ENCODE assay signal across 8 cellular contexts in the genomic region with DNA sequence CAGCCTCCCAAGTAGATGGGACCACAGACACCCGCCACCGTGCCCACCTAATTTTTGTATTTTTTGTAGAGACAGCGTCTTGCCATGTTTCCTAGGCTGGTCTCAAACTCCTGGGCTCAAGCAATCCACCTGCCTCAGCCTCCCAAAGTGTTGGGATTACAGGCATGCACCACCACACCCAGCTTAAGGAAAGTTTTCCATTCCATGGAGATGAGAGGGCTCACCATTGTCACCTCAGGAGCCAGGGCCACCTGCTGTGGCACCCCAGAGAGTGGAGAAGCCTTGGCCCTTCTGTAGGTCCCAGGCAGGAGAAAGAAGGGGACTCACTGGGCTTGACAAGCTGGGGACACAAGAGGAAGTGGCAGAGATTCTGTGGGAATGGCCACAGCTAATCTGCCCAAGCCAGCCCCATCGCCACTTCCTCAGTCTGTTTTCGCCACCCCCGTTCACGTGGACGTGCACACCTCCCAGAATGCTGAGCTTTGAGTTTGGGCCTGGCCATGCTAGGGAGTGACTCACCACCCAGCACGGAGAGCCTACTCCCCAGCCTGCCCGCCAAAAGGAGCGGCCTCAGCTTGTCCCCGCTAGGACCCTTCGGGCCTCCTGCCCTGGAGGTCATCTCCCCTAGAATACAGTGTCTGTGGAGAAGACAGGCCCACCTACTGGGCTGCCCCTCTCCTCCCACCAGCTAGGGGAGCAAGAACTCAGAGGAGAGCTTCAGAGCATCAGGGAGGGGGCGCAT. TPM values are rescaled to one million over a fixed set of nuclear protein-coding genes. Genes with fewer than 3 reads are reported as not detected.
DNase-seq lines count a peak whose midpoint lies in the region; ATAC-seq and TF ChIP-seq lines count a peak whose summit lies in the region.

No MANE protein-coding gene starts in this region.

- H3K27ac ChIP-seq in brain microvascular endothelial cell (peak overlapping the region; percentile 15), tibial nerve (peak overlapping the region; percentile 62 to 95 (median 86))

- peaks cover 6% of the 10 kb centered on the region for H3K36me3 ChIP-seq in brain microvascular endothelial cell (replicated peaks)
- H3K36me3 ChIP-seq in tibial nerve, result peaks cover 0 to 3% (median 0%) of the 10 kb centered on the region in 3 donors

- in situ Hi-C loops in brain microvascular endothelial cell (cut with HindIII; ENCODE audit: low pct_ligation_motif_present, low sequenced_read_pairs), result loop anchor here (25.0 kb wide), 1 partner anchor 182 kb away; no protein-coding TSS in a partner anchor

- no peak overlapping the region for H3K4me3 ChIP-seq in brain microvascular endothelial cell (ENCODE audit: low read depth, low read length)
- no peak overlapping the region for H3K4me3 ChIP-seq in lower leg skin (ENCODE audit: low read depth, poor library complexity, severe bottlenecking)
- no peak overlapping the region for H3K4me3 ChIP-seq in tibial nerve

- TF ChIP-seq POLR2A in lower leg skin (IDR thresholded peaks at IDR 0.05) (no peak), tibial nerve (IDR thresholded peaks at IDR 0.05) (peak; percentile 10 to 46)

- ATAC-seq in GM19395 (IDR thresholded peaks at IDR 0.05; ENCODE audit: unreplicated experiment), result no peak
- no peak for ATAC-seq in HG03097 (IDR thresholded peaks at IDR 0.05; ENCODE audit: low FRiP score, unreplicated experiment)
- ATAC-seq in HG03460 (IDR thresholded peaks at IDR 0.05; ENCODE audit: unreplicated experiment), result no peak

- H3K27me3 ChIP-seq in brain microvascular endothelial cell (replicated peaks), result no peaks in the 10 kb centered on the region
- no peaks in the 10 kb centered on the region for H3K27me3 ChIP-seq in tibial nerve

- 33 to 39% methylated on average over 11 to 13 of the region's 14 CpGs for whole genome bisulfite sequencing in lower leg skin, 2 donors
- WGBS in tibial nerve, 2 donors, result 44 to 46% methylated on average over 14 of the region's 14 CpGs

- TF ChIP-seq CTCF in brain microvascular endothelial cell (IDR thresholded peaks at IDR 0.05; ENCODE audit: low read depth, low read length, missing control alignments) (no peak), lower leg skin (IDR thresholded peaks at IDR 0.05) (no peak), tibial nerve (IDR thresholded peaks at IDR 0.05) (no peak)

- DNase-seq in stimulated activated CD4-positive, alpha-beta T cell treated with anti-CD3 and anti-CD28 coated beads, Interleukin-15, amount 100 ng/mL, for 24 hours, result peak; percentile 20
- DNase-seq in stimulated activated CD4-positive, alpha-beta T cell treated with anti-CD3 and anti-CD28 coated beads, Interleukin-4, amount 100 ng/mL, for 1 hour, result no peak
- DNase-seq in brain microvascular endothelial cell (peak; percentile 49), lower leg skin (ENCODE audit: low spot score in 2 of 2) (peak; percentile 94 to 98), tibial nerve (ENCODE audit: low spot score in 2 of 2) (peak; percentile 66 to 82)

- TF ChIP-seq EP300 in tibial nerve (IDR thresholded peaks at IDR 0.05), result peak in 1 of 2 donors; percentile 89

- H3K9me3 ChIP-seq in tibial nerve, result no peaks in the 10 kb centered on the region

- peaks cover 0 to 92% (median 62%) of the 10 kb centered on the region in 4 donors for H3K4me1 ChIP-seq in tibial nerve

- intact Hi-C loops in lower leg skin (cut with DNase I; ENCODE audit: low total_unique reads), result no loop called here

RNA-seq across cellular contexts. Expression of gene SLC35F6, which starts 4.8 kb away (rescaled TPM):
- total RNA-seq in lower leg skin (10 to 100 TPM; 51.0 to 96.7 (median 87.4) TPM), tibial nerve (10 to 100 TPM; 30.1 to 51.6 (median 43.3) TPM)

RNA-seq across cellular contexts. Expression of gene CENPA, which starts 16.9 kb away (rescaled TPM):
- total RNA-seq in lower leg skin, result 1 to 10 TPM in 2 of 4 donors, under 1 TPM in 2; 0.47 to 5.2 (median 2.1) TPM
- 1 to 10 TPM in 2 of 4 donors, not detected in 2; 3.3 to 3.5 TPM for total RNA-seq in tibial nerve

Comparison
In these comparisons a context has a peak if more than half of its experiments do, and no peak if none do; other contexts are left out.
1. POLR2A ChIP-seq: peak in tibial nerve (2 of 2); none in lower leg skin (0 of 2).